In the genomic region with DNA sequence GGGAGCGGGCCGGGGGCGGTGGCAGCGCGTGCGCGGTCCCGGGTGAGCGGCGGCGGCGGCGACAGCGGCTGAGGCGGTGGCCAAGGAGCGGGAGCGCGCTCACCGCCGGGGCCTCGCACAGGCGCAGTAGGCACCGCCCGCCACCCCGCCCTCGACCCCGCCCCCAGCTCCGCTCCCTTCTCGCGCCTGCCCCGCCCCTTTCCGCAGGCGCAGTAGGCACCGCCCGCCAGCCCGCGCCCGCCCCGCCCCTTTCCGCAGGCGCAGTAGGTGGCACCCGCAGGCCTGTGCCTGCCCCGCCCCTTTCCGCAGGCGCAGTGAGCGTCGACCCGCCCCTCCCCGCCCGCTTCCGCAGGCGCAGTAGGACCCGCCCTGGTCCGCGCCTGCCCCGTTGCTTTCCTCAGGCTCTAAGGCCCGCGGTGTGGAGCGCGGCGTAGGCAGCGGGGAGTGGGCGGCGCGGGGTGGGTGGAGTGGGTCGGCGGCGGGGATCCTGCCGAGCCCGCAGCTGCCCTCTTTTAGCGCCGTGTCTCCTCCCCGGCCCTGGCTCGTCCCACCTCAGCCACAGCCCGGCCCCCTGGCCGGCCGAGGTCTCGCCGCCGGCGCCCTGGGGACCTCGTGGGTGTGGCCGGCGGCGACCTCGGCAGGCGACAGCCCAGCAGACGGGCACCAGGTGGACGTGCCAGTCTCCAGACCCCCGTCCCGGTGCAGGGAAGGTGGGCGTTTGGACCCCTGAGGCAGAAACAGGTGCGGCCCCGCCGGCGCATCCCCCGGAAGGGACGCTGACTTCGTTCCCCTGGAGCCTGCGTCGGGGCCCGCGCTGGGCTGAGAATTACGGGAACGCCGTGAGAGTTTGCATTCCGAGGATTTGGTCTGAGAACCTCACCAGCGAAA, we compare ENCODE assay signal across 1 cellular context.
TF ChIP-seq lines count a peak whose summit lies in the region.

A gene with protein sequence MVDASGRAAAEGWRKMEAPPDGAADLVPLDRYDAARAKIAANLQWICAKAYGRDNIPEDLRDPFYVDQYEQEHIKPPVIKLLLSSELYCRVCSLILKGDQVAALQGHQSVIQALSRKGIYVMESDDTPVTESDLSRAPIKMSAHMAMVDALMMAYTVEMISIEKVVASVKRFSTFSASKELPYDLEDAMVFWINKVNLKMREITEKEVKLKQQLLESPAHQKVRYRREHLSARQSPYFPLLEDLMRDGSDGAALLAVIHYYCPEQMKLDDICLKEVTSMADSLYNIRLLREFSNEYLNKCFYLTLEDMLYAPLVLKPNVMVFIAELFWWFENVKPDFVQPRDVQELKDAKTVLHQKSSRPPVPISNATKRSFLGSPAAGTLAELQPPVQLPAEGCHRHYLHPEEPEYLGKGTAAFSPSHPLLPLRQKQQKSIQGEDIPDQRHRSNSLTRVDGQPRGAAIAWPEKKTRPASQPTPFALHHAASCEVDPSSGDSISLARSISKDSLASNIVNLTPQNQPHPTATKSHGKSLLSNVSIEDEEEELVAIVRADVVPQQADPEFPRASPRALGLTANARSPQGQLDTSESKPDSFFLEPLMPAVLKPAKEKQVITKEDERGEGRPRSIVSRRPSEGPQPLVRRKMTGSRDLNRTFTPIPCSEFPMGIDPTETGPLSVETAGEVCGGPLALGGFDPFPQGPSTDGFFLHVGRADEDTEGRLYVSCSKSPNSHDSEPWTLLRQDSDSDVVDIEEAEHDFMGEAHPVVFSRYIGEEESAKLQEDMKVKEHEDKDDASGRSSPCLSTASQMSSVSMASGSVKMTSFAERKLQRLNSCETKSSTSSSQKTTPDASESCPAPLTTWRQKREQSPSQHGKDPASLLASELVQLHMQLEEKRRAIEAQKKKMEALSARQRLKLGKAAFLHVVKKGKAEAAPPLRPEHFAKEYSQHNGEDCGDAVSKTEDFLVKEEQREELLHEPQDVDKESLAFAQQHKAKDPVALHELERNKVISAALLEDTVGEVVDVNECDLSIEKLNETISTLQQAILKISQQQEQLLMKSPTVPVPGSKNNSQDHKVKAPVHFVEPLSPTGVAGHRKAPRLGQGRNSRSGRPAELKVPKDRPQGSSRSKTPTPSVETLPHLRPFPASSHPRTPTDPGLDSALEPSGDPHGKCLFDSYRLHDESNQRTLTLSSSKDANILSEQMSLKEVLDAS (N-terminal part only) (minus strand): TSS at position 101 of the 888 bp plus-strand sequence. CDS start 387 bp downstream, outside the sequence.

TF ChIP-seq in HepG2, 621 proteins besides CTCF, POLR2A, EP300 and RAD21 (continued from another document and continues in another):
- TF ChIP-seq ZFX (CRISPR knock-in tag; IDR thresholded peaks at IDR 0.05; ENCODE audit: low read depth) (peak; percentile 88), MED13 (CRISPR knock-in tag; IDR thresholded peaks at IDR 0.05) (no peak), JUN (CRISPR knock-in tag; IDR thresholded peaks at IDR 0.05) (no peak), ZFP36L1 (CRISPR knock-in tag; IDR thresholded peaks at IDR 0.05) (no peak; the same call in 1 of the 2 replicates), RFXANK (CRISPR knock-in tag; IDR thresholded peaks at IDR 0.05) (no peak), NKX3-1 (CRISPR knock-in tag; IDR thresholded peaks at IDR 0.05) (0 out of 2 replicates have a peak, but pooled peaks have one; percentile 67), YEATS4 (CRISPR knock-in tag; IDR thresholded peaks at IDR 0.05; ENCODE audit: borderline replicate concordance) (peak; percentile 77), GLI4 (CRISPR knock-in tag; IDR thresholded peaks at IDR 0.05; ENCODE audit: borderline replicate concordance) (no peak), NCOR1 (IDR thresholded peaks at IDR 0.05; ENCODE audit: borderline replicate concordance, low read length) (no peak), ZNF607 (CRISPR knock-in tag; IDR thresholded peaks at IDR 0.05; ENCODE audit: borderline replicate concordance) (peak; percentile 65; the same call in 1 of the 2 replicates), ARHGAP35 (CRISPR knock-in tag; IDR thresholded peaks at IDR 0.05; ENCODE audit: borderline replicate concordance) (no peak; the same call in 1 of the 2 replicates), ZBTB3 (CRISPR knock-in tag; IDR thresholded peaks at IDR 0.05; ENCODE audit: borderline replicate concordance, low read depth) (no peak), MBD4 (IDR thresholded peaks at IDR 0.05; ENCODE audit: borderline replicate concordance, low read length) (no peak), MAFF (IDR thresholded peaks at IDR 0.05; ENCODE audit: low read depth, low read length) (no peak), POLR2AphosphoS5 (IDR thresholded peaks at IDR 0.05; ENCODE audit: low read depth, low read length) (peak; percentile 75), ZNF235 (CRISPR knock-in tag; IDR thresholded peaks at IDR 0.05; ENCODE audit: borderline replicate concordance) (0 out of 2 replicates have a peak, but pooled peaks have one; percentile 32), PHF21A (CRISPR knock-in tag; IDR thresholded peaks at IDR 0.05) (no peak; the same call in 1 of the 2 replicates), RNF2 (conservative IDR thresholded peaks at IDR 0.05; ENCODE audit: low read depth) (no peak), ZNF484 (CRISPR knock-in tag; IDR thresholded peaks at IDR 0.05; ENCODE audit: borderline replicate concordance, low read depth) (no peak), ZNF234 (CRISPR knock-in tag; conservative IDR thresholded peaks at IDR 0.05) (no peak), ZNF773 (CRISPR knock-in tag; IDR thresholded peaks at IDR 0.05; ENCODE audit: borderline replicate concordance) (no peak), MTF1 (CRISPR knock-in tag; IDR thresholded peaks at IDR 0.05) (0 out of 2 replicates have a peak, but pooled peaks have one; percentile 57), MED8 (CRISPR knock-in tag; IDR thresholded peaks at IDR 0.05; ENCODE audit: insufficient replicate concordance) (no peak), HMG20B (CRISPR knock-in tag; conservative IDR thresholded peaks at IDR 0.05) (no peak), KDM5B (CRISPR knock-in tag; IDR thresholded peaks at IDR 0.05; ENCODE audit: borderline replicate concordance) (peak; percentile 84), NCOA1 (CRISPR knock-in tag; IDR thresholded peaks at IDR 0.05) (no peak), ZSCAN31 (CRISPR knock-in tag; IDR thresholded peaks at IDR 0.05; ENCODE audit: low read depth) (no peak), NFKBIZ (CRISPR knock-in tag; IDR thresholded peaks at IDR 0.05) (no peak), ZNF180 (CRISPR knock-in tag; IDR thresholded peaks at IDR 0.05; ENCODE audit: borderline replicate concordance, low read depth) (no peak), ZNF383 (CRISPR knock-in tag; IDR thresholded peaks at IDR 0.05; ENCODE audit: borderline replicate concordance) (no peak), ISL2 (CRISPR knock-in tag; IDR thresholded peaks at IDR 0.05) (no peak; the same call in 1 of the 2 replicates), DR1 (CRISPR knock-in tag; IDR thresholded peaks at IDR 0.05) (peak; percentile 33; the same call in 1 of the 2 replicates), HMGA1 (CRISPR knock-in tag; conservative IDR thresholded peaks at IDR 0.05) (no peak), CC2D1A (CRISPR knock-in tag; IDR thresholded peaks at IDR 0.05) (no peak), PAF1 (CRISPR knock-in tag; IDR thresholded peaks at IDR 0.05) (no peak), ZNF891 (CRISPR knock-in tag; IDR thresholded peaks at IDR 0.05) (no peak), NFYC (CRISPR knock-in tag; IDR thresholded peaks at IDR 0.05) (no peak)
- TF ChIP-seq, protein P1, sequence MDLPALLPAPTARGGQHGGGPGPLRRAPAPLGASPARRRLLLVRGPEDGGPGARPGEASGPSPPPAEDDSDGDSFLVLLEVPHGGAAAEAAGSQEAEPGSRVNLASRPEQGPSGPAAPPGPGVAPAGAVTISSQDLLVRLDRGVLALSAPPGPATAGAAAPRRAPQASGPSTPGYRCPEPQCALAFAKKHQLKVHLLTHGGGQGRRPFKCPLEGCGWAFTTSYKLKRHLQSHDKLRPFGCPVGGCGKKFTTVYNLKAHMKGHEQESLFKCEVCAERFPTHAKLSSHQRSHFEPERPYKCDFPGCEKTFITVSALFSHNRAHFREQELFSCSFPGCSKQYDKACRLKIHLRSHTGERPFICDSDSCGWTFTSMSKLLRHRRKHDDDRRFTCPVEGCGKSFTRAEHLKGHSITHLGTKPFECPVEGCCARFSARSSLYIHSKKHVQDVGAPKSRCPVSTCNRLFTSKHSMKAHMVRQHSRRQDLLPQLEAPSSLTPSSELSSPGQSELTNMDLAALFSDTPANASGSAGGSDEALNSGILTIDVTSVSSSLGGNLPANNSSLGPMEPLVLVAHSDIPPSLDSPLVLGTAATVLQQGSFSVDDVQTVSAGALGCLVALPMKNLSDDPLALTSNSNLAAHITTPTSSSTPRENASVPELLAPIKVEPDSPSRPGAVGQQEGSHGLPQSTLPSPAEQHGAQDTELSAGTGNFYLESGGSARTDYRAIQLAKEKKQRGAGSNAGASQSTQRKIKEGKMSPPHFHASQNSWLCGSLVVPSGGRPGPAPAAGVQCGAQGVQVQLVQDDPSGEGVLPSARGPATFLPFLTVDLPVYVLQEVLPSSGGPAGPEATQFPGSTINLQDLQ (CRISPR knock-in tag; IDR thresholded peaks at IDR 0.05): 0 out of 2 replicates have a peak, but pooled peaks have one; percentile 19
- TF ChIP-seq, protein P2, sequence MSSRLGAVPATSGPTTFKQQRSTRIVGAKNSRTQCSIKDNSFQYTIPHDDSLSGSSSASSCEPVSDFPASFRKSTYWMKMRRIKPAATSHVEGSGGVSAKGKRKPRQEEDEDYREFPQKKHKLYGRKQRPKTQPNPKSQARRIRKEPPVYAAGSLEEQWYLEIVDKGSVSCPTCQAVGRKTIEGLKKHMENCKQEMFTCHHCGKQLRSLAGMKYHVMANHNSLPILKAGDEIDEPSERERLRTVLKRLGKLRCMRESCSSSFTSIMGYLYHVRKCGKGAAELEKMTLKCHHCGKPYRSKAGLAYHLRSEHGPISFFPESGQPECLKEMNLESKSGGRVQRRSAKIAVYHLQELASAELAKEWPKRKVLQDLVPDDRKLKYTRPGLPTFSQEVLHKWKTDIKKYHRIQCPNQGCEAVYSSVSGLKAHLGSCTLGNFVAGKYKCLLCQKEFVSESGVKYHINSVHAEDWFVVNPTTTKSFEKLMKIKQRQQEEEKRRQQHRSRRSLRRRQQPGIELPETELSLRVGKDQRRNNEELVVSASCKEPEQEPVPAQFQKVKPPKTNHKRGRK (CRISPR knock-in tag; IDR thresholded peaks at IDR 0.05): no peak
- TF ChIP-seq, protein P3, sequence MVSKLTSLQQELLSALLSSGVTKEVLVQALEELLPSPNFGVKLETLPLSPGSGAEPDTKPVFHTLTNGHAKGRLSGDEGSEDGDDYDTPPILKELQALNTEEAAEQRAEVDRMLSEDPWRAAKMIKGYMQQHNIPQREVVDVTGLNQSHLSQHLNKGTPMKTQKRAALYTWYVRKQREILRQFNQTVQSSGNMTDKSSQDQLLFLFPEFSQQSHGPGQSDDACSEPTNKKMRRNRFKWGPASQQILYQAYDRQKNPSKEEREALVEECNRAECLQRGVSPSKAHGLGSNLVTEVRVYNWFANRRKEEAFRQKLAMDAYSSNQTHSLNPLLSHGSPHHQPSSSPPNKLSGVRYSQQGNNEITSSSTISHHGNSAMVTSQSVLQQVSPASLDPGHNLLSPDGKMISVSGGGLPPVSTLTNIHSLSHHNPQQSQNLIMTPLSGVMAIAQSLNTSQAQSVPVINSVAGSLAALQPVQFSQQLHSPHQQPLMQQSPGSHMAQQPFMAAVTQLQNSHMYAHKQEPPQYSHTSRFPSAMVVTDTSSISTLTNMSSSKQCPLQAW (CRISPR knock-in tag; IDR thresholded peaks at IDR 0.05): no peak
- TF ChIP-seq, protein P4, sequence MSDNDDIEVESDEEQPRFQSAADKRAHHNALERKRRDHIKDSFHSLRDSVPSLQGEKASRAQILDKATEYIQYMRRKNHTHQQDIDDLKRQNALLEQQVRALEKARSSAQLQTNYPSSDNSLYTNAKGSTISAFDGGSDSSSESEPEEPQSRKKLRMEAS (IDR thresholded peaks at IDR 0.05): peak; percentile 39
- TF ChIP-seq, protein P5, sequence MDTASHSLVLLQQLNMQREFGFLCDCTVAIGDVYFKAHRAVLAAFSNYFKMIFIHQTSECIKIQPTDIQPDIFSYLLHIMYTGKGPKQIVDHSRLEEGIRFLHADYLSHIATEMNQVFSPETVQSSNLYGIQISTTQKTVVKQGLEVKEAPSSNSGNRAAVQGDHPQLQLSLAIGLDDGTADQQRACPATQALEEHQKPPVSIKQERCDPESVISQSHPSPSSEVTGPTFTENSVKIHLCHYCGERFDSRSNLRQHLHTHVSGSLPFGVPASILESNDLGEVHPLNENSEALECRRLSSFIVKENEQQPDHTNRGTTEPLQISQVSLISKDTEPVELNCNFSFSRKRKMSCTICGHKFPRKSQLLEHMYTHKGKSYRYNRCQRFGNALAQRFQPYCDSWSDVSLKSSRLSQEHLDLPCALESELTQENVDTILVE (CRISPR knock-in tag; IDR thresholded peaks at IDR 0.05): no peak
- TF ChIP-seq, protein P6, sequence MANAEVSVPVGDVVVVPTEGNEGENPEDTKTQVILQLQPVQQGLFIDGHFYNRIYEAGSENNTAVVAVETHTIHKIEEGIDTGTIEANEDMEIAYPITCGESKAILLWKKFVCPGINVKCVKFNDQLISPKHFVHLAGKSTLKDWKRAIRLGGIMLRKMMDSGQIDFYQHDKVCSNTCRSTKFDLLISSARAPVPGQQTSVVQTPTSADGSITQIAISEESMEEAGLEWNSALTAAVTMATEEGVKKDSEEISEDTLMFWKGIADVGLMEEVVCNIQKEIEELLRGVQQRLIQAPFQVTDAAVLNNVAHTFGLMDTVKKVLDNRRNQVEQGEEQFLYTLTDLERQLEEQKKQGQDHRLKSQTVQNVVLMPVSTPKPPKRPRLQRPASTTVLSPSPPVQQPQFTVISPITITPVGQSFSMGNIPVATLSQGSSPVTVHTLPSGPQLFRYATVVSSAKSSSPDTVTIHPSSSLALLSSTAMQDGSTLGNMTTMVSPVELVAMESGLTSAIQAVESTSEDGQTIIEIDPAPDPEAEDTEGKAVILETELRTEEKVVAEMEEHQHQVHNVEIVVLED (CRISPR knock-in tag; IDR thresholded peaks at IDR 0.05; ENCODE audit: borderline replicate concordance): peak; percentile 45; the same call in 1 of the 2 replicates
- TF ChIP-seq, protein P7, sequence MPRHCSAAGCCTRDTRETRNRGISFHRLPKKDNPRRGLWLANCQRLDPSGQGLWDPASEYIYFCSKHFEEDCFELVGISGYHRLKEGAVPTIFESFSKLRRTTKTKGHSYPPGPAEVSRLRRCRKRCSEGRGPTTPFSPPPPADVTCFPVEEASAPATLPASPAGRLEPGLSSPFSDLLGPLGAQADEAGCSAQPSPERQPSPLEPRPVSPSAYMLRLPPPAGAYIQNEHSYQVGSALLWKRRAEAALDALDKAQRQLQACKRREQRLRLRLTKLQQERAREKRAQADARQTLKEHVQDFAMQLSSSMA (CRISPR knock-in tag; IDR thresholded peaks at IDR 0.05): no peak
- TF ChIP-seq, protein P8, sequence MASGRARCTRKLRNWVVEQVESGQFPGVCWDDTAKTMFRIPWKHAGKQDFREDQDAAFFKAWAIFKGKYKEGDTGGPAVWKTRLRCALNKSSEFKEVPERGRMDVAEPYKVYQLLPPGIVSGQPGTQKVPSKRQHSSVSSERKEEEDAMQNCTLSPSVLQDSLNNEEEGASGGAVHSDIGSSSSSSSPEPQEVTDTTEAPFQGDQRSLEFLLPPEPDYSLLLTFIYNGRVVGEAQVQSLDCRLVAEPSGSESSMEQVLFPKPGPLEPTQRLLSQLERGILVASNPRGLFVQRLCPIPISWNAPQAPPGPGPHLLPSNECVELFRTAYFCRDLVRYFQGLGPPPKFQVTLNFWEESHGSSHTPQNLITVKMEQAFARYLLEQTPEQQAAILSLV (CRISPR knock-in tag; IDR thresholded peaks at IDR 0.05; ENCODE audit: borderline replicate concordance): peak; percentile 49; the same call in 1 of the 2 replicates
